ENCODE assay signal across 8 cellular contexts in the genomic region with DNA sequence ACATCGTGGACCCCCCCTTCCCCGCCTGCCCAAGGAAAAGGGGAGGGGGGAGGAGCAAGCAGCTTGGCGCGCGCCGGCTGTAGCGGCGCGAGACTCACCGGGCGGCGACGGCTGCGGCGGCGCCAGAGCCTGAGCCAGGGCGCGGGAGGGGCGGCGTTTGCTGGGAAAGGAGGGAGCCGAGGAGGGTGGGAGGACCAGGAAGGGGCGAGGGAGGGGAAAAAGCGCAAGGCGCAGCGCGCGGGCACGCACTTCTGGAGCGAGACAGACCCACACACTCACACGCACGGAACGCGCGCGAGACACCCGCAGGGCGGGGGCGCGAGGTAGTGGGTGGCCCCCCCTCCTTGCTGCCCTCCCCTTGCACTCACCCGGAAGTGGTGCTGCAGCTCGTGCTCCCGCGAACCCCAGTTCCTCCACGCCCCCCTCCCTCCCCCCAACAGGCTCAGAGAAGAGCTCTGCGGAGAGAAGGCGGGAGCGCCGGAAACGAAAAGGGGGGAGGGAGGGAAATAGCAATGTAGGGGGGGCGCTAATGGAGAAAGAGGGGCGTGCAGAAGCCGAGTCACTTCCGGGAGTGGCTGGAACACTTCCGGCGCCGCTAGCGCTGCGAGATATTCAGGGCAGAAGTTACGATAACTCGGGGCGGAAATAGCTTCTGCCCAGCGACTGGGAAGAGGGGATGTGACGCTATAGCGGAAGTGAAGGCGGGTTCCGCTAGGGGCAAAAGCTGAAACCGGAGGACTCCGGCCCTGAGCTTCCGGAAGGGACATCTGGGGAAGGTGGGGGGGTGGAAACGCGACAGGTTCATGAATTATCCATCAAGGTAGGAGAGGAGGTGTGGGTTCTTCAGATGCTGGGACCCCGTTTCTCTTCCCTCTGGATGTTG. TPM values are rescaled to one million over a fixed set of nuclear protein-coding genes. Genes with fewer than 3 reads are reported as not detected.
DNase-seq lines count a peak whose midpoint lies in the region; ATAC-seq and TF ChIP-seq lines count a peak whose summit lies in the region.

A gene (minus strand): TSS at position 376 of the 883 bp plus-strand sequence. CDS start 9,855 bp downstream, outside the sequence.

- no peaks in the 10 kb centered on the region for H3K27me3 ChIP-seq in foreskin keratinocyte
- no peaks in the 10 kb centered on the region for H3K27me3 ChIP-seq in neural progenitor cell

- H3K4me1 Mint-ChIP-seq in neural progenitor cell: peaks cover 52% of the 10 kb centered on the region

- H3K36me3 Mint-ChIP-seq in neural progenitor cell: peaks cover 2% of the 10 kb centered on the region

- TF ChIP-seq CTCF in foreskin keratinocyte (conservative IDR thresholded peaks at IDR 0.05): peak; percentile 22
- no peak for TF ChIP-seq CTCF in neural progenitor cell (IDR thresholded peaks at IDR 0.05)

- H3K9me3 ChIP-seq in neural progenitor cell (ENCODE audit: low read depth): no peaks in the 10 kb centered on the region

- POLR2A ChIA-PET in HEK293T (lab: Yijun Ruan, JAX): interaction anchor here (0.5 to 2.3 kb wide), 65 partner anchors 8 to 345 kb away, joined by 3 to 91 read pairs (median 5); a partner anchor contains a TSS

- H3K4me1 ChIP-seq in foreskin keratinocyte (no peaks in the 10 kb centered on the region), neural progenitor cell (peaks cover 14% of the 10 kb centered on the region)

- DNase-seq in GF-D8 (lab: John Stamatoyannopoulos, UW): peak; percentile 98
- peak; percentile 95 for DNase-seq in HEK293T (ENCODE audit: extremely low spot score)
- DNase-seq in MV-4-11 (lab: John Stamatoyannopoulos, UW): peak; percentile 100
- peak; percentile 99 for DNase-seq in SK-MEL-5 (ENCODE audit: low read depth, low spot score)
- DNase-seq in activated naive CD4-positive, alpha-beta T cell treated with Interleukin-2 at 50 U/mL for 16 hours: peak; percentile 94
- peak; percentile 98 to 99 for DNase-seq in foreskin keratinocyte
- DNase-seq in neural progenitor cell (ENCODE audit: low spot score): peak; percentile 98
- DNase-seq in stromal cell of bone marrow (ENCODE audit: low read depth): peak; percentile 99

- H3K27ac Mint-ChIP-seq in neural progenitor cell: peak within 1 kb of the TSS; percentile 89

- peaks cover 40% of the 10 kb centered on the region for H3F3A ChIP-seq in neural progenitor cell (ENCODE audit: low read depth)

- peaks cover 57% of the 10 kb centered on the region for H3K79me2 ChIP-seq in neural progenitor cell (ENCODE audit: low read depth)

- H4K20me1 ChIP-seq in neural progenitor cell (ENCODE audit: low read depth): peaks cover 7% of the 10 kb centered on the region

- peak within 1 kb of the TSS; percentile 95 for H3K4me3 Mint-ChIP-seq in neural progenitor cell

- no peaks in the 10 kb centered on the region for H3K36me3 ChIP-seq in neural progenitor cell

- H3K4me3 ChIP-seq in neural progenitor cell: peak within 1 kb of the TSS; percentile 74

- H2AFZ ChIP-seq in neural progenitor cell (replicated peaks): peak within 1 kb of the TSS; percentile 74

- in situ Hi-C loops in SK-MEL-5 (cut with HindIII; ENCODE audit: low pct_unique_long_range_greater_than_20kb, low sequenced_read_pairs): no loop called here

- peak; percentile 81 for ATAC-seq in foreskin keratinocyte

- peak within 1 kb of the TSS; percentile 66 for H3K9ac ChIP-seq in neural progenitor cell

- H3K9me3 Mint-ChIP-seq in neural progenitor cell: no peaks in the 10 kb centered on the region

- peak within 1 kb of the TSS; percentile 97 for H3K4me2 ChIP-seq in neural progenitor cell

- H3K27me3 Mint-ChIP-seq in neural progenitor cell (ENCODE audit: insufficient read depth, low read depth): peaks cover 3% of the 10 kb centered on the region

- CTCF ChIA-PET in HEK293T (lab: Yijun Ruan, JAX): interaction anchor here (0.6 to 1.9 kb wide), 8 partner anchors 9 to 75 kb away, joined by 3 to 12 read pairs (median 4); a partner anchor contains a TSS

- peak within 1 kb of the TSS; percentile 75 for H3K27ac ChIP-seq in foreskin keratinocyte
- H3K27ac ChIP-seq in neural progenitor cell: peak within 1 kb of the TSS; percentile 96

TF ChIP-seq in HEK293T, 16 proteins besides CTCF, POLR2A, EP300 and RAD21:
- TF ChIP-seq CTBP1 (IDR thresholded peaks at IDR 0.05; ENCODE audit: borderline replicate concordance): no peak; the same call in 1 of the 2 replicates
- TF ChIP-seq ELF4 (IDR thresholded peaks at IDR 0.05): peak; percentile 95
- TF ChIP-seq FOXM1 (IDR thresholded peaks at IDR 0.05; ENCODE audit: borderline replicate concordance): peak; percentile 56; the same call in 1 of the 2 replicates
- TF ChIP-seq SUZ12 (IDR thresholded peaks at IDR 0.05): no peak
- TF ChIP-seq TARDBP (IDR thresholded peaks at IDR 0.05): peak; percentile 72
- TF ChIP-seq, protein P1, sequence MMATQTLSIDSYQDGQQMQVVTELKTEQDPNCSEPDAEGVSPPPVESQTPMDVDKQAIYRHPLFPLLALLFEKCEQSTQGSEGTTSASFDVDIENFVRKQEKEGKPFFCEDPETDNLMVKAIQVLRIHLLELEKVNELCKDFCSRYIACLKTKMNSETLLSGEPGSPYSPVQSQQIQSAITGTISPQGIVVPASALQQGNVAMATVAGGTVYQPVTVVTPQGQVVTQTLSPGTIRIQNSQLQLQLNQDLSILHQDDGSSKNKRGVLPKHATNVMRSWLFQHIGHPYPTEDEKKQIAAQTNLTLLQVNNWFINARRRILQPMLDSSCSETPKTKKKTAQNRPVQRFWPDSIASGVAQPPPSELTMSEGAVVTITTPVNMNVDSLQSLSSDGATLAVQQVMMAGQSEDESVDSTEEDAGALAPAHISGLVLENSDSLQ (IDR thresholded peaks at IDR 0.05): peak; percentile 46
- 0 out of 2 replicates have a peak, but pooled peaks have one; percentile 10 for TF ChIP-seq L3MBTL2 (conservative IDR thresholded peaks at IDR 0.05)
- TF ChIP-seq NFRKB (IDR thresholded peaks at IDR 0.05): no peak

RNA-seq across cellular contexts. Expression of the gene that starts here (rescaled TPM):
- 20.9 and 24.4 TPM in 2 replicates for total RNA-seq in SK-MEL-5 (2014; rRNA removed; shearing (Covaris generic))
- polyA plus RNA-seq in SK-MEL-5 (2015; cell fraction: cytosol; rRNA removed): 96.8 and 106 TPM in 2 replicates
- 266 and 363 TPM in 2 replicates for polyA plus RNA-seq in SK-MEL-5 (2015; cell fraction: nucleus; rRNA removed)
- total RNA-seq in foreskin keratinocyte: 28.0 and 30.4 TPM in 2 replicates
- 19.3 and 22.0 TPM in 2 replicates for polyA plus RNA-seq in foreskin keratinocyte
- total RNA-seq in neural progenitor cell (ENCODE audit: low replicate concordance): 38.0 and 52.0 TPM in 2 replicates

Comparison
In these comparisons a context has a peak if more than half of its experiments do, and no peak if none do; other contexts are left out.
1. Peak in every context shown above with its lines: DNase-seq, ATAC-seq, H3K4me3 ChIP-seq and H3K27ac ChIP-seq.